17 cellular contexts compared by ENCODE assay signal in the genomic region with DNA sequence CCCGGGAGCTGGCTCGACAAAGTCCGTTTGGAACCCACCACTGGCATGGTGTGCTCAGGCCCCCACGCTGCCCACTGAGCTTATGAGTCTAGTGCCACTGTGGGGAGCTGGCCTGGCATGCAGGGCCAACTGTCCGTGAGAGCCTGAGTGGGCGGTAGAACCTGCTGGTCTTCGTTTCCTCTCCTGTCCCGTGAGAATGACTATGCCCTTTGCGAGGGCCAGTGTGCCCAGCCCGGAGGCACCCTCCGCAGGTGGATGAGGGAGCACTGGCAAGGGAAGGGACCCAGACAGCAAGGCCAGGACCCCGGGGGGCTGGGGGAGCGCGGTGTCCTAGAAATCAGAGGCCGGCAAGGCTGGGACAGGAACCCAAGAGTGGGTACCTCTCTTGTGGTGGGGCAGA.
"Had no signal": no experiment of that assay in that cellular context is flagged by ENCODE, and none has a peak within 500 bp of the region (broad histone marks: within the 10 kb centered on the region; RNA-seq: fewer than 3 reads in every experiment).

No MANE protein-coding gene starts in this region.

- H3K9me3 Mint-ChIP-seq: activated CD8-positive, alpha-beta T cell treated with anti-CD3 and anti-CD28 coated beads for 36 hours; activated naive CD8-positive, alpha-beta T cell treated with anti-CD3 and anti-CD28 coated beads, Interleukin-2, amount 10 ng/mL, durations not matched to agents 7 days and 5 days; activated T-cell treated with anti-CD3 and anti-CD28 coated beads, Interleukin-2, amount 50 U/mL, for 72 hours; activated T-helper 2 cell treated with anti-CD3 and anti-CD28 coated beads, Interferon-gamma antibody, Interleukin-2, Interleukin-4, amounts not matched to agents 10 μg/mL and 5 μg/mL and 100 μg/mL, durations not matched to agents 14 hours and 24 hours and 36 hours; central memory CD8-positive, alpha-beta T cell had no signal

- DNase-seq: activated CD4-positive, CD25-positive, alpha-beta regulatory T cell; activated CD8-positive, alpha-beta memory T cell treated with anti-CD3 and anti-CD28 coated beads, Interleukin-2, amount 50 U/mL, for 4 hours; activated CD8-positive, alpha-beta T cell treated with anti-CD3 and anti-CD28 coated beads for 36 hours; activated gamma-delta T cell treated with Interleukin-2 at 50 U/mL for 16 hours; activated naive CD4-positive, alpha-beta T cell treated with anti-CD3 and anti-CD28 coated beads, Interleukin-2, amount 50 U/mL, for 16 hours; activated naive CD8-positive, alpha-beta T cell treated with anti-CD3 and anti-CD28 coated beads, Interleukin-2, amount 10 ng/mL, durations not matched to agents 7 days and 5 days; activated T-cell treated with anti-CD3 and anti-CD28 coated beads, Interleukin-2, amount 50 U/mL, for 72 hours; aorta; NCI-H1930; NCI-H2171 treated with DMSO at 0.1 percent for 48 hours; NCI-H226; NCI-H526; Peyer's patch; Right ventricle myocardium superior; T-helper 1 cell had no signal

- H3K4me3 Mint-ChIP-seq: activated CD8-positive, alpha-beta T cell treated with anti-CD3 and anti-CD28 coated beads for 36 hours; activated naive CD8-positive, alpha-beta T cell treated with anti-CD3 and anti-CD28 coated beads, Interleukin-2, amount 10 ng/mL, durations not matched to agents 7 days and 5 days; activated T-cell treated with anti-CD3 and anti-CD28 coated beads, Interleukin-2, amount 50 U/mL, for 72 hours; central memory CD8-positive, alpha-beta T cell had no signal

- ATAC-seq: activated CD8-positive, alpha-beta T cell treated with anti-CD3 and anti-CD28 coated beads for 36 hours; activated T-cell treated with anti-CD3 and anti-CD28 coated beads, Interleukin-2, amount 50 U/mL, for 72 hours had no signal

- H3K27ac Mint-ChIP-seq: activated CD8-positive, alpha-beta T cell treated with anti-CD3 and anti-CD28 coated beads for 36 hours; activated naive CD8-positive, alpha-beta T cell treated with anti-CD3 and anti-CD28 coated beads, Interleukin-2, amount 10 ng/mL, durations not matched to agents 7 days and 5 days; activated T-cell treated with anti-CD3 and anti-CD28 coated beads, Interleukin-2, amount 50 U/mL, for 72 hours; activated T-helper 2 cell treated with anti-CD3 and anti-CD28 coated beads, Interferon-gamma antibody, Interleukin-2, Interleukin-4, amounts not matched to agents 10 μg/mL and 5 μg/mL and 100 μg/mL, durations not matched to agents 14 hours and 24 hours and 36 hours had no signal

- H3K36me3 Mint-ChIP-seq: activated naive CD8-positive, alpha-beta T cell treated with anti-CD3 and anti-CD28 coated beads, Interleukin-2, amount 10 ng/mL, durations not matched to agents 7 days and 5 days had no signal
